In genomic region chr7:75960372-75960771, GRCh38 we compare ENCODE assay signal across 18 cellular contexts. TPM values are rescaled to one million over a fixed set of nuclear protein-coding genes. Genes with fewer than 3 reads are reported as not detected.
DNase-seq lines count a peak whose midpoint lies in the region; ATAC-seq and TF ChIP-seq lines count a peak whose summit lies in the region.
"Had no signal": no experiment of that assay in that cellular context is flagged by ENCODE, and none has a peak within 500 bp of the region (broad histone marks: within the 10 kb centered on the region; RNA-seq: fewer than 3 reads in every experiment).

No MANE protein-coding gene starts in this region.

- H3K18ac ChIP-seq in mesenchymal stem cell (ENCODE audit: low read depth in 1 of 2, low read length in 2 of 2), result no peak overlapping the region

- H4K20me1 ChIP-seq in GM23338 (replicated peaks; ENCODE audit: insufficient read depth), result peaks cover 8% of the 10 kb centered on the region

- no peaks in the 10 kb centered on the region for H3K9me3 Mint-ChIP-seq in GM23338
- no peaks in the 10 kb centered on the region for H3K9me3 Mint-ChIP-seq in activated naive CD8-positive, alpha-beta T cell treated with anti-CD3 and anti-CD28 coated beads for 36 hours
- H3K9me3 Mint-ChIP-seq: CD4-positive, alpha-beta T cell; HFFc6 had no signal

- peaks cover 20% of the 10 kb centered on the region for H3K4me1 Mint-ChIP-seq in GM23338
- no peaks in the 10 kb centered on the region for H3K4me1 Mint-ChIP-seq in activated naive CD8-positive, alpha-beta T cell treated with anti-CD3 and anti-CD28 coated beads for 36 hours

- no peak overlapping the region for H2BK5ac ChIP-seq in mesenchymal stem cell (ENCODE audit: low read depth, low read length, poor library complexity, severe bottlenecking)

- no peak for ATAC-seq in GM23338
- no peak for ATAC-seq in GM18907 (IDR thresholded peaks at IDR 0.05; ENCODE audit: unreplicated experiment)
- ATAC-seq: K562 had no signal

- H3K27ac ChIP-seq in GM23338 (ENCODE audit: low read depth), result peak overlapping the region; percentile 72; the same call in 1 of the 2 replicates
- H3K27ac ChIP-seq in VCaP, result peak overlapping the region; percentile 81; the same call in 1 of the 2 replicates
- H3K27ac ChIP-seq in mesenchymal stem cell (ENCODE audit: low read length, poor library complexity, severe bottlenecking), result no peak overlapping the region
- H3K27ac ChIP-seq: GM23248, HL-60 had no signal

- H2BK12ac ChIP-seq in mesenchymal stem cell (ENCODE audit: low read length in 2 of 2), result no peak overlapping the region

- no peaks in the 10 kb centered on the region for H3K9me3 ChIP-seq in mesenchymal stem cell (ENCODE audit: control insufficient read depth, low read length)
- H3K9me3 ChIP-seq: BE2C had no signal

- H3K36me3 ChIP-seq in GM23338 (ENCODE audit: insufficient read depth), result peaks cover 11% of the 10 kb centered on the region
- H3K36me3 ChIP-seq in mesenchymal stem cell (ENCODE audit: control insufficient read depth in 1 of 2, insufficient read depth in 2 of 2, low read depth in 1 of 2, low read length in 2 of 2), result peaks cover 32 to 54% of the 10 kb centered on the region in 2 experiments

- peaks cover 47% of the 10 kb centered on the region for H3K36me3 Mint-ChIP-seq in GM23338 (ENCODE audit: low read depth)
- peaks cover 4% of the 10 kb centered on the region for H3K36me3 Mint-ChIP-seq in activated naive CD8-positive, alpha-beta T cell treated with anti-CD3 and anti-CD28 coated beads for 36 hours

- no peak overlapping the region for H3K14ac ChIP-seq in mesenchymal stem cell (ENCODE audit: low read length in 2 of 2)

- H3K4me3 ChIP-seq in GM23338 (no peak overlapping the region), mesenchymal stem cell (ENCODE audit: insufficient read depth in 1 of 2, low read depth in 1 of 2, low read length in 2 of 2) (no peak overlapping the region)
- H3K4me3 ChIP-seq: GM23248, K562 had no signal

- H3K79me2 ChIP-seq in GM23338 (replicated peaks; ENCODE audit: insufficient read depth), result no peaks in the 10 kb centered on the region; the same call in 1 of the 2 replicates

- no peak overlapping the region for H4K8ac ChIP-seq in mesenchymal stem cell (ENCODE audit: low read length)

- peaks cover 21% of the 10 kb centered on the region for H3K79me1 ChIP-seq in mesenchymal stem cell (replicated peaks; ENCODE audit: low read length, poor library complexity, severe bottlenecking)

- no peaks in the 10 kb centered on the region for H3K9me2 ChIP-seq in GM23338 (ENCODE audit: insufficient read depth)

- H3F3A ChIP-seq in GM23338 (replicated peaks; ENCODE audit: low read depth), result 0 out of 2 replicates have a peak, but pooled peaks cover 4% of the 10 kb centered on the region

- H3K23ac ChIP-seq in mesenchymal stem cell (ENCODE audit: low read length in 2 of 2), result no peak overlapping the region

- no peak overlapping the region for H2BK15ac ChIP-seq in mesenchymal stem cell (ENCODE audit: low read depth, poor library complexity, severe bottlenecking)

- no peak overlapping the region for H2AFZ ChIP-seq in GM23338
- no peak overlapping the region for H2AFZ ChIP-seq in mesenchymal stem cell (ENCODE audit: low read depth, low read length)
- H2AFZ ChIP-seq: GM23248 had no signal

- no peak overlapping the region for H3K27ac Mint-ChIP-seq in GM23338
- H3K27ac Mint-ChIP-seq in activated naive CD8-positive, alpha-beta T cell treated with anti-CD3 and anti-CD28 coated beads for 36 hours, result no peak overlapping the region
- H3K27ac Mint-ChIP-seq: CD4-positive, alpha-beta T cell; HFFc6 had no signal

- no peak overlapping the region for H3K4ac ChIP-seq in mesenchymal stem cell (ENCODE audit: low read depth in 1 of 2, low read length in 2 of 2)

- no peak for TF ChIP-seq CTCF in GM23338 (conservative IDR thresholded peaks at IDR 0.05; ENCODE audit: low read depth in 2 of 2)
- no peak for TF ChIP-seq CTCF in VCaP (conservative IDR thresholded peaks at IDR 0.05)

- no peak overlapping the region for H3K4me2 ChIP-seq in GM23338
- H3K4me2 ChIP-seq in mesenchymal stem cell (ENCODE audit: low read length, poor library complexity, severe bottlenecking), result no peak overlapping the region

- 97% methylated on average over 6 of the region's 6 CpGs for WGBS in mesenchymal stem cell

- H2BK120ac ChIP-seq in mesenchymal stem cell (ENCODE audit: low read depth, low read length), result no peak overlapping the region

- H3K27me3 Mint-ChIP-seq in GM23338 (ENCODE audit: insufficient read depth, low read depth, poor library complexity), result peaks cover 5% of the 10 kb centered on the region
- no peaks in the 10 kb centered on the region for H3K27me3 Mint-ChIP-seq in activated naive CD8-positive, alpha-beta T cell treated with anti-CD3 and anti-CD28 coated beads for 36 hours
- H3K27me3 Mint-ChIP-seq: CD4-positive, alpha-beta T cell had no signal

- H3K9ac ChIP-seq in mesenchymal stem cell (ENCODE audit: low read length), result no peak overlapping the region
- H3K9ac ChIP-seq: GM23248 had no signal

- peaks cover 5% of the 10 kb centered on the region for H3K4me1 ChIP-seq in GM23338 (ENCODE audit: insufficient read depth)
- peaks cover 39% of the 10 kb centered on the region for H3K4me1 ChIP-seq in mesenchymal stem cell (ENCODE audit: control insufficient read depth, insufficient read depth, low read depth, low read length)

- H2AK5ac ChIP-seq in mesenchymal stem cell (ENCODE audit: low read length, severe bottlenecking), result peak overlapping the region; percentile 85

- no peak overlapping the region for H4K91ac ChIP-seq in mesenchymal stem cell (ENCODE audit: low read length)

- H3K27me3 ChIP-seq in GM23338 (ENCODE audit: insufficient read depth), result no peaks in the 10 kb centered on the region
- H3K27me3 ChIP-seq in mesenchymal stem cell (ENCODE audit: control insufficient read depth in 1 of 2, insufficient read depth in 1 of 2, low read length in 2 of 2), result no peaks in the 10 kb centered on the region
- H3K27me3 ChIP-seq: BE2C had no signal

- no peak overlapping the region for H3K4me3 Mint-ChIP-seq in GM23338
- H3K4me3 Mint-ChIP-seq in activated naive CD8-positive, alpha-beta T cell treated with anti-CD3 and anti-CD28 coated beads for 36 hours, result no peak overlapping the region
- H3K4me3 Mint-ChIP-seq: CD4-positive, alpha-beta T cell; HFFc6 had no signal

- no peak for DNase-seq in GM23338 (ENCODE audit: low spot score)
- DNase-seq in mesenchymal stem cell, result no peak
- DNase-seq in NCI-H2227 treated with DMSO at 0.1 percent for 48 hours (lab: John Stamatoyannopoulos, UW), result no peak
- no peak for DNase-seq in germinal center (ENCODE audit: low spot score)
- no peak for DNase-seq in activated naive CD8-positive, alpha-beta T cell treated with anti-CD3 and anti-CD28 coated beads for 36 hours
- DNase-seq: ACHN; BE2C; Caco-2; CD4-positive, alpha-beta T cell; DMS79 treated with DMSO at 0.1 percent for 48 hours; GF-D8; GM23248; HFFc6; IMR-90 had no signal

TF ChIP-seq in GM23338, 12 proteins besides CTCF, POLR2A, EP300 and RAD21 (continues in another document):
- TF ChIP-seq ZNF331 (CRISPR knock-in tag; IDR thresholded peaks at IDR 0.05; ENCODE audit: low read depth) (no peak), EZH2phosphoT487 (IDR thresholded peaks at IDR 0.05; ENCODE audit: unreplicated experiment) (no peak), REST (IDR thresholded peaks at IDR 0.05; ENCODE audit: unreplicated experiment) (no peak), JUNB (IDR thresholded peaks at IDR 0.05; ENCODE audit: unreplicated experiment) (no peak), EZH2 (IDR thresholded peaks at IDR 0.05; ENCODE audit: low read depth, unreplicated experiment) (no peak), CREB1 (CRISPR knock-in tag; IDR thresholded peaks at IDR 0.05; ENCODE audit: low read depth) (no peak)

RNA-seq across cellular contexts. Expression of gene TMEM120A, which starts 34.0 kb away (rescaled TPM):
- total RNA-seq in GM23338 (2014; rRNA removed; shearing (Covaris generic)), result 12.7 TPM in 2 replicates
- polyA plus RNA-seq in GM23338 (2016; fragmentation: Nextera tagmentation; extraction: Ambion mirVana), result 22.3 and 27.1 TPM in 2 replicates
- 54.5 TPM for polyA plus RNA-seq in mesenchymal stem cell (2013, experiment 1 of 2)
- 54.2 TPM for polyA plus RNA-seq in mesenchymal stem cell (2013, experiment 2 of 2)
- total RNA-seq in activated naive CD8-positive, alpha-beta T cell treated with anti-CD3 and anti-CD28 coated beads for 36 hours, result 10 to 100 TPM; 19.6 to 22.1 TPM

RNA-seq across cellular contexts. Expression of gene POR, which starts 45.4 kb away (rescaled TPM):
- 126 and 164 TPM in 2 replicates for total RNA-seq in GM23338 (2014; rRNA removed; shearing (Covaris generic))
- 126 and 137 TPM in 2 replicates for polyA plus RNA-seq in GM23338 (2016; fragmentation: Nextera tagmentation; extraction: Ambion mirVana)
- 76.9 TPM for polyA plus RNA-seq in mesenchymal stem cell (2013, experiment 1 of 2)
- polyA plus RNA-seq in mesenchymal stem cell (2013, experiment 2 of 2), result 80.1 TPM
- 10 to 100 TPM; 35.4 to 41.3 TPM for total RNA-seq in activated naive CD8-positive, alpha-beta T cell treated with anti-CD3 and anti-CD28 coated beads for 36 hours
